1 cellular context compared by ENCODE assay signal in genomic region chr2:168773719-168774521, GRCh38.
TF ChIP-seq lines count a peak whose summit lies in the region.

No MANE protein-coding gene starts in this region.

TF ChIP-seq in K562, 482 proteins besides CTCF, POLR2A, EP300 and RAD21 (continued from another document and continues in another):
- TF ChIP-seq SFPQ (IDR thresholded peaks at IDR 0.05; ENCODE audit: low read depth, low read length) (no peak), ZNF354B (CRISPR knock-in tag; IDR thresholded peaks at IDR 0.05) (no peak), EHMT2 (IDR thresholded peaks at IDR 0.05) (peak; percentile 77; the same call in 1 of the 2 replicates), MTF1 (CRISPR knock-in tag; IDR thresholded peaks at IDR 0.05; ENCODE audit: borderline replicate concordance) (no peak), MYNN (IDR thresholded peaks at IDR 0.05) (peak; percentile 91), MYNN (CRISPR knock-in tag; IDR thresholded peaks at IDR 0.05) (no peak), NR2F6 (CRISPR knock-in tag; IDR thresholded peaks at IDR 0.05) (no peak), POLR2B (IDR thresholded peaks at IDR 0.05; ENCODE audit: low read depth, partially characterized antibody) (no peak), SOX6 (IDR thresholded peaks at IDR 0.05) (peak; percentile 97), HDGF (IDR thresholded peaks at IDR 0.05) (no peak), ZNF232 (CRISPR knock-in tag; IDR thresholded peaks at IDR 0.05) (no peak), ZNF239 (CRISPR knock-in tag; IDR thresholded peaks at IDR 0.05) (peak; percentile 64), EZH2 (IDR thresholded peaks at IDR 0.05; ENCODE audit: borderline replicate concordance, low read depth, low read length) (no peak), RFX1 (IDR thresholded peaks at IDR 0.05) (no peak), ATF7 (IDR thresholded peaks at IDR 0.05) (peak; percentile 85), THRAP3 (IDR thresholded peaks at IDR 0.05; ENCODE audit: borderline replicate concordance) (no peak), ZC3H11A (IDR thresholded peaks at IDR 0.05; ENCODE audit: low read depth, low read length) (no peak), ZNF263 (CRISPR knock-in tag; IDR thresholded peaks at IDR 0.05; ENCODE audit: borderline replicate concordance) (no peak; the same call in 1 of the 2 replicates), PTTG1 (tag; IDR thresholded peaks at IDR 0.05; ENCODE audit: low read depth) (no peak; the same call in 1 of the 2 replicates), BRF2 (IDR thresholded peaks at IDR 0.05; ENCODE audit: borderline replicate concordance, insufficient read depth, insufficient read length) (no peak), MTA2 (IDR thresholded peaks at IDR 0.05; ENCODE audit: low read depth) (peak; percentile 98), EWSR1 (IDR thresholded peaks at IDR 0.05; ENCODE audit: borderline replicate concordance, low read depth, partially characterized antibody) (no peak), HMG20B (CRISPR knock-in tag; IDR thresholded peaks at IDR 0.05) (0 out of 2 replicates have a peak, but pooled peaks have one; percentile 69), PTRF (tag; IDR thresholded peaks at IDR 0.05) (no peak), CEBPB (tag; IDR thresholded peaks at IDR 0.05) (peak; percentile 99), HOMEZ (CRISPR knock-in tag; IDR thresholded peaks at IDR 0.05) (no peak), ESRRA (IDR thresholded peaks at IDR 0.05; ENCODE audit: borderline replicate concordance, low read depth) (peak; percentile 72; the same call in 1 of the 2 replicates), CBX8 (IDR thresholded peaks at IDR 0.05; ENCODE audit: borderline replicate concordance, extremely low read depth, low read depth, low read length, poor library complexity, severe bottlenecking) (no peak), PHB2 (IDR thresholded peaks at IDR 0.05; ENCODE audit: low read depth) (peak; percentile 92), FOXJ3 (CRISPR knock-in tag; IDR thresholded peaks at IDR 0.05) (no peak), HDAC8 (tag; IDR thresholded peaks at IDR 0.05) (no peak), NR2C1 (IDR thresholded peaks at IDR 0.05) (peak; percentile 61), NR2C1 (tag; IDR thresholded peaks at IDR 0.05) (peak; percentile 74; the same call in 1 of the 2 replicates), ZNF695 (CRISPR knock-in tag; IDR thresholded peaks at IDR 0.05) (no peak), SREBF2 (CRISPR knock-in tag; IDR thresholded peaks at IDR 0.05) (no peak), HIVEP1 (CRISPR knock-in tag; IDR thresholded peaks at IDR 0.05) (peak; percentile 68), MAZ (CRISPR knock-in tag; conservative IDR thresholded peaks at IDR 0.05 in 1 of 2, IDR thresholded peaks at IDR 0.05 in 1 of 2) (peak; percentile 69 to 80), NCOA1 (IDR thresholded peaks at IDR 0.05; ENCODE audit: low read depth) (peak; percentile 95), CBFA2T3 (IDR thresholded peaks at IDR 0.05) (peak; percentile 99)
- TF ChIP-seq, protein P1, sequence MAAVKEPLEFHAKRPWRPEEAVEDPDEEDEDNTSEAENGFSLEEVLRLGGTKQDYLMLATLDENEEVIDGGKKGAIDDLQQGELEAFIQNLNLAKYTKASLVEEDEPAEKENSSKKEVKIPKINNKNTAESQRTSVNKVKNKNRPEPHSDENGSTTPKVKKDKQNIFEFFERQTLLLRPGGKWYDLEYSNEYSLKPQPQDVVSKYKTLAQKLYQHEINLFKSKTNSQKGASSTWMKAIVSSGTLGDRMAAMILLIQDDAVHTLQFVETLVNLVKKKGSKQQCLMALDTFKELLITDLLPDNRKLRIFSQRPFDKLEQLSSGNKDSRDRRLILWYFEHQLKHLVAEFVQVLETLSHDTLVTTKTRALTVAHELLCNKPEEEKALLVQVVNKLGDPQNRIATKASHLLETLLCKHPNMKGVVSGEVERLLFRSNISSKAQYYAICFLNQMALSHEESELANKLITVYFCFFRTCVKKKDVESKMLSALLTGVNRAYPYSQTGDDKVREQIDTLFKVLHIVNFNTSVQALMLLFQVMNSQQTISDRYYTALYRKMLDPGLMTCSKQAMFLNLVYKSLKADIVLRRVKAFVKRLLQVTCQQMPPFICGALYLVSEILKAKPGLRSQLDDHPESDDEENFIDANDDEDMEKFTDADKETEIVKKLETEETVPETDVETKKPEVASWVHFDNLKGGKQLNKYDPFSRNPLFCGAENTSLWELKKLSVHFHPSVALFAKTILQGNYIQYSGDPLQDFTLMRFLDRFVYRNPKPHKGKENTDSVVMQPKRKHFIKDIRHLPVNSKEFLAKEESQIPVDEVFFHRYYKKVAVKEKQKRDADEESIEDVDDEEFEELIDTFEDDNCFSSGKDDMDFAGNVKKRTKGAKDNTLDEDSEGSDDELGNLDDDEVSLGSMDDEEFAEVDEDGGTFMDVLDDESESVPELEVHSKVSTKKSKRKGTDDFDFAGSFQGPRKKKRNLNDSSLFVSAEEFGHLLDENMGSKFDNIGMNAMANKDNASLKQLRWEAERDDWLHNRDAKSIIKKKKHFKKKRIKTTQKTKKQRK (IDR thresholded peaks at IDR 0.05; ENCODE audit: borderline replicate concordance, low read depth, low read length): no peak
- TF ChIP-seq, protein P2, sequence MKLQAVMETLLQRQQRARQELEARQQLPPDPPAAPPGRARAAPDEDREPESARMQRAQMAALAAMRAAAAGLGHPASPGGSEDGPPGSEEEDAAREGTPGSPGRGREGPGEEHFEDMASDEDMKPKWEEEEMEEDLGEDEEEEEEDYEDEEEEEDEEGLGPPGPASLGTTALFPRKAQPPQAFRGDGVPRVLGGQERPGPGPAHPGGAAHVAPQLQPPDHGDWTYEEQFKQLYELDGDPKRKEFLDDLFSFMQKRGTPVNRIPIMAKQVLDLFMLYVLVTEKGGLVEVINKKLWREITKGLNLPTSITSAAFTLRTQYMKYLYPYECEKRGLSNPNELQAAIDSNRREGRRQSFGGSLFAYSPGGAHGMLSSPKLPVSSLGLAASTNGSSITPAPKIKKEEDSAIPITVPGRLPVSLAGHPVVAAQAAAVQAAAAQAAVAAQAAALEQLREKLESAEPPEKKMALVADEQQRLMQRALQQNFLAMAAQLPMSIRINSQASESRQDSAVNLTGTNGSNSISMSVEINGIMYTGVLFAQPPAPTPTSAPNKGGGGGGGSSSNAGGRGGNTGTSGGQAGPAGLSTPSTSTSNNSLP (IDR thresholded peaks at IDR 0.05; ENCODE audit: borderline replicate concordance, low read depth, low read length): peak; percentile 75
- TF ChIP-seq, protein P3, sequence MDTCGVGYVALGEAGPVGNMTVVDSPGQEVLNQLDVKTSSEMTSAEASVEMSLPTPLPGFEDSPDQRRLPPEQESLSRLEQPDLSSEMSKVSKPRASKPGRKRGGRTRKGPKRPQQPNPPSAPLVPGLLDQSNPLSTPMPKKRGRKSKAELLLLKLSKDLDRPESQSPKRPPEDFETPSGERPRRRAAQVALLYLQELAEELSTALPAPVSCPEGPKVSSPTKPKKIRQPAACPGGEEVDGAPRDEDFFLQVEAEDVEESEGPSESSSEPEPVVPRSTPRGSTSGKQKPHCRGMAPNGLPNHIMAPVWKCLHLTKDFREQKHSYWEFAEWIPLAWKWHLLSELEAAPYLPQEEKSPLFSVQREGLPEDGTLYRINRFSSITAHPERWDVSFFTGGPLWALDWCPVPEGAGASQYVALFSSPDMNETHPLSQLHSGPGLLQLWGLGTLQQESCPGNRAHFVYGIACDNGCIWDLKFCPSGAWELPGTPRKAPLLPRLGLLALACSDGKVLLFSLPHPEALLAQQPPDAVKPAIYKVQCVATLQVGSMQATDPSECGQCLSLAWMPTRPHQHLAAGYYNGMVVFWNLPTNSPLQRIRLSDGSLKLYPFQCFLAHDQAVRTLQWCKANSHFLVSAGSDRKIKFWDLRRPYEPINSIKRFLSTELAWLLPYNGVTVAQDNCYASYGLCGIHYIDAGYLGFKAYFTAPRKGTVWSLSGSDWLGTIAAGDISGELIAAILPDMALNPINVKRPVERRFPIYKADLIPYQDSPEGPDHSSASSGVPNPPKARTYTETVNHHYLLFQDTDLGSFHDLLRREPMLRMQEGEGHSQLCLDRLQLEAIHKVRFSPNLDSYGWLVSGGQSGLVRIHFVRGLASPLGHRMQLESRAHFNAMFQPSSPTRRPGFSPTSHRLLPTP (IDR thresholded peaks at IDR 0.05; ENCODE audit: borderline replicate concordance, extremely low read depth, insufficient read length): no peak
- TF ChIP-seq, protein P4, sequence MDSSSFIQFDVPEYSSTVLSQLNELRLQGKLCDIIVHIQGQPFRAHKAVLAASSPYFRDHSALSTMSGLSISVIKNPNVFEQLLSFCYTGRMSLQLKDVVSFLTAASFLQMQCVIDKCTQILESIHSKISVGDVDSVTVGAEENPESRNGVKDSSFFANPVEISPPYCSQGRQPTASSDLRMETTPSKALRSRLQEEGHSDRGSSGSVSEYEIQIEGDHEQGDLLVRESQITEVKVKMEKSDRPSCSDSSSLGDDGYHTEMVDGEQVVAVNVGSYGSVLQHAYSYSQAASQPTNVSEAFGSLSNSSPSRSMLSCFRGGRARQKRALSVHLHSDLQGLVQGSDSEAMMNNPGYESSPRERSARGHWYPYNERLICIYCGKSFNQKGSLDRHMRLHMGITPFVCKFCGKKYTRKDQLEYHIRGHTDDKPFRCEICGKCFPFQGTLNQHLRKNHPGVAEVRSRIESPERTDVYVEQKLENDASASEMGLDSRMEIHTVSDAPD (CRISPR knock-in tag; IDR thresholded peaks at IDR 0.05): no peak
- TF ChIP-seq, protein P5, sequence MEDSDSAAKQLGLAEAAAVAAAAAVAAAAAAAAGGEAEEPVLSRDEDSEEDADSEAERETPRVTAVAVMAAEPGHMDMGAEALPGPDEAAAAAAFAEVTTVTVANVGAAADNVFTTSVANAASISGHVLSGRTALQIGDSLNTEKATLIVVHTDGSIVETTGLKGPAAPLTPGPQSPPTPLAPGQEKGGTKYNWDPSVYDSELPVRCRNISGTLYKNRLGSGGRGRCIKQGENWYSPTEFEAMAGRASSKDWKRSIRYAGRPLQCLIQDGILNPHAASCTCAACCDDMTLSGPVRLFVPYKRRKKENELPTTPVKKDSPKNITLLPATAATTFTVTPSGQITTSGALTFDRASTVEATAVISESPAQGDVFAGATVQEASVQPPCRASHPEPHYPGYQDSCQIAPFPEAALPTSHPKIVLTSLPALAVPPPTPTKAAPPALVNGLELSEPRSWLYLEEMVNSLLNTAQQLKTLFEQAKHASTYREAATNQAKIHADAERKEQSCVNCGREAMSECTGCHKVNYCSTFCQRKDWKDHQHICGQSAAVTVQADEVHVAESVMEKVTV (CRISPR knock-in tag; IDR thresholded peaks at IDR 0.05): peak; percentile 98
- TF ChIP-seq, protein P6, sequence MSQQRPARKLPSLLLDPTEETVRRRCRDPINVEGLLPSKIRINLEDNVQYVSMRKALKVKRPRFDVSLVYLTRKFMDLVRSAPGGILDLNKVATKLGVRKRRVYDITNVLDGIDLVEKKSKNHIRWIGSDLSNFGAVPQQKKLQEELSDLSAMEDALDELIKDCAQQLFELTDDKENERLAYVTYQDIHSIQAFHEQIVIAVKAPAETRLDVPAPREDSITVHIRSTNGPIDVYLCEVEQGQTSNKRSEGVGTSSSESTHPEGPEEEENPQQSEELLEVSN (IDR thresholded peaks at IDR 0.05; ENCODE audit: borderline replicate concordance in 1 of 2, extremely low read depth in 1 of 2, insufficient read depth in 1 of 2, insufficient read length in 1 of 2, low read depth in 1 of 2, low read length in 1 of 2, poor library complexity in 1 of 2, severe bottlenecking in 1 of 2): peak; percentile 45 to 61
- TF ChIP-seq, protein P7, sequence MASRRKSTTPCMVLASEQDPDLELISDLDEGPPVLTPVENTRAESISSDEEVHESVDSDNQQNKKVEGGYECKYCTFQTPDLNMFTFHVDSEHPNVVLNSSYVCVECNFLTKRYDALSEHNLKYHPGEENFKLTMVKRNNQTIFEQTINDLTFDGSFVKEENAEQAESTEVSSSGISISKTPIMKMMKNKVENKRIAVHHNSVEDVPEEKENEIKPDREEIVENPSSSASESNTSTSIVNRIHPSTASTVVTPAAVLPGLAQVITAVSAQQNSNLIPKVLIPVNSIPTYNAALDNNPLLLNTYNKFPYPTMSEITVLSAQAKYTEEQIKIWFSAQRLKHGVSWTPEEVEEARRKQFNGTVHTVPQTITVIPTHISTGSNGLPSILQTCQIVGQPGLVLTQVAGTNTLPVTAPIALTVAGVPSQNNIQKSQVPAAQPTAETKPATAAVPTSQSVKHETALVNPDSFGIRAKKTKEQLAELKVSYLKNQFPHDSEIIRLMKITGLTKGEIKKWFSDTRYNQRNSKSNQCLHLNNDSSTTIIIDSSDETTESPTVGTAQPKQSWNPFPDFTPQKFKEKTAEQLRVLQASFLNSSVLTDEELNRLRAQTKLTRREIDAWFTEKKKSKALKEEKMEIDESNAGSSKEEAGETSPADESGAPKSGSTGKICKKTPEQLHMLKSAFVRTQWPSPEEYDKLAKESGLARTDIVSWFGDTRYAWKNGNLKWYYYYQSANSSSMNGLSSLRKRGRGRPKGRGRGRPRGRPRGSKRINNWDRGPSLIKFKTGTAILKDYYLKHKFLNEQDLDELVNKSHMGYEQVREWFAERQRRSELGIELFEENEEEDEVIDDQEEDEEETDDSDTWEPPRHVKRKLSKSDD (conservative IDR thresholded peaks at IDR 0.05; ENCODE audit: low read length): no peak; the same call in 1 of the 2 replicates
